17 cellular contexts compared by ENCODE assay signal in genomic region chr12:547883-548470, GRCh38.
DNase-seq lines count a peak whose midpoint lies in the region; ATAC-seq and TF ChIP-seq lines count a peak whose summit lies in the region.
"Had no signal": no experiment of that assay in that cellular context is flagged by ENCODE, and none has a peak within 500 bp of the region (broad histone marks: within the 10 kb centered on the region; RNA-seq: fewer than 3 reads in every experiment).

No MANE protein-coding gene starts in this region.

- DNase-seq in MM.1S (no peak), glutamatergic neuron (no peak), tibial nerve (ENCODE audit: low spot score in 2 of 2) (no peak), H9 (no peak)
- DNase-seq: CD4-positive, alpha-beta memory T cell; DMS 273 treated with DMSO at 0.1 percent for 48 hours; DMS79 treated with DMSO at 0.1 percent for 48 hours; GOT3; IMR-90; MV-4-11; NCI-H526 had no signal

- H3K9me3 Mint-ChIP-seq in glutamatergic neuron (ENCODE audit: unreplicated experiment) (peaks cover 12% of the 10 kb centered on the region), H9 (no peaks in the 10 kb centered on the region; a peak in 1 of 5 replicates)
- H3K9me3 Mint-ChIP-seq: CD4-positive, alpha-beta memory T cell had no signal

- H4K20me1 ChIP-seq in BLaER1 treated with 17β-estradiol and CSF1 and Interleukin-3, amounts not matched to agents 10 nM and 100 nM: no peaks in the 10 kb centered on the region; a peak in 1 of 22 replicates
- H4K20me1 ChIP-seq in MM.1S (ENCODE audit: insufficient read depth, low read length) (no peaks in the 10 kb centered on the region), H9 (ENCODE audit: control insufficient read depth, insufficient read depth, insufficient read length) (no peaks in the 10 kb centered on the region)

- 56 to 65% methylated on average over 13 of the region's 13 CpGs for WGBS in tibial nerve, 2 donors
- no CpG with 5 or more reads among the region's 13 CpGs for WGBS in H9 (ENCODE audit: extremely low coverage, insufficient read length, low lambda C conversion rate)

- no peak overlapping the region for H3K18ac ChIP-seq in H9 (ENCODE audit: insufficient read length, low read depth, low read length)

- no peak overlapping the region for H3T11ph ChIP-seq in H9 (ENCODE audit: low read length)

- H3K4me1 Mint-ChIP-seq in glutamatergic neuron (ENCODE audit: low read depth, unreplicated experiment) (peaks cover 45% of the 10 kb centered on the region), H9 (peaks cover under 1 to 4% of the 10 kb centered on the region in 2 experiments; a peak in 3 of 4 replicates)

- TF ChIP-seq CTCF in MM.1S (IDR thresholded peaks at IDR 0.05; ENCODE audit: low read length): no peak
- TF ChIP-seq CTCF in glutamatergic neuron (IDR thresholded peaks at IDR 0.05; ENCODE audit: partially characterized antibody, unreplicated experiment): no peak
- TF ChIP-seq CTCF in tibial nerve (IDR thresholded peaks at IDR 0.05): no peak
- no peak for TF ChIP-seq CTCF in H9 (conservative IDR thresholded peaks at IDR 0.05)

- ATAC-seq in GM21825 (IDR thresholded peaks at IDR 0.05; ENCODE audit: unreplicated experiment) (no peak), HG03521 (IDR thresholded peaks at IDR 0.05; ENCODE audit: unreplicated experiment) (no peak)
- ATAC-seq: Right ventricle myocardium inferior had no signal

- TF ChIP-seq EP300 in tibial nerve (IDR thresholded peaks at IDR 0.05): no peak

- H3K27ac ChIP-seq in BLaER1 treated with 17β-estradiol and CSF1 and Interleukin-3, amounts not matched to agents 10 nM and 100 nM: no peak overlapping the region
- H3K27ac ChIP-seq in MM.1S (ENCODE audit: low read length) (no peak overlapping the region), tibial nerve (peak overlapping the region in 3 of 4 donors; percentile 10 to 84 (median 10)), H9 (ENCODE audit: insufficient read length, low read depth, low read length) (no peak overlapping the region)
- H3K27ac ChIP-seq: KMS-11 had no signal

- H3K4me1 ChIP-seq in BLaER1 treated with 17β-estradiol and CSF1 and Interleukin-3, amounts not matched to agents 10 nM and 100 nM: peaks cover 31 to 58% (median 47%) of the 10 kb centered on the region in 10 experiments
- H3K4me1 ChIP-seq in MM.1S (ENCODE audit: low read length) (no peaks in the 10 kb centered on the region), tibial nerve (peaks cover 0 to 39% (median 3%) of the 10 kb centered on the region in 4 donors), H9 (ENCODE audit: insufficient read depth, low read length) (no peaks in the 10 kb centered on the region)

- H3K4me2 ChIP-seq in BLaER1 treated with 17β-estradiol and CSF1 and Interleukin-3, amounts not matched to agents 10 nM and 100 nM: peak overlapping the region in 8 of 11 experiments; percentile 50 to 82 (median 65); a peak in 13 of 22 replicates
- H3K4me2 ChIP-seq in MM.1S (ENCODE audit: low read depth, low read length): peak overlapping the region; percentile 46; the same call in 1 of the 2 replicates
- no peak overlapping the region for H3K4me2 ChIP-seq in H9 (ENCODE audit: insufficient read depth, insufficient read length, low read length)

- no peak overlapping the region for H2BK5ac ChIP-seq in H9 (ENCODE audit: insufficient read length, low read length)

- no peak overlapping the region for H3K14ac ChIP-seq in H9 (ENCODE audit: insufficient read depth, low read length)

- H2BK15ac ChIP-seq in H9 (ENCODE audit: low read depth, low read length): no peak overlapping the region

- H2BK120ac ChIP-seq in H9 (ENCODE audit: low read depth, low read length, poor library complexity, severe bottlenecking): no peak overlapping the region

- no peak overlapping the region for H2AK5ac ChIP-seq in H9 (ENCODE audit: insufficient read length, low read length)

- no peaks in the 10 kb centered on the region for H3F3A ChIP-seq in MM.1S (ENCODE audit: insufficient read depth, low read length)

- H3K9me2 ChIP-seq in MM.1S (replicated peaks; ENCODE audit: insufficient read depth, low read length): no peaks in the 10 kb centered on the region

- H3K56ac ChIP-seq in H9 (ENCODE audit: insufficient read length, low read depth, low read length): no peak overlapping the region

- peak overlapping the region in 1 of 11 experiments; percentile 19; a peak in 2 of 22 replicates for H3K9ac ChIP-seq in BLaER1 treated with 17β-estradiol and CSF1 and Interleukin-3, amounts not matched to agents 10 nM and 100 nM
- H3K9ac ChIP-seq in MM.1S (ENCODE audit: low read length) (no peak overlapping the region), H9 (ENCODE audit: extremely low read depth, insufficient read length, low read length) (no peak overlapping the region)
- H3K9ac ChIP-seq: KMS-11 had no signal

- peaks cover 11% of the 10 kb centered on the region for H3K36me3 Mint-ChIP-seq in glutamatergic neuron (ENCODE audit: unreplicated experiment)
- H3K36me3 Mint-ChIP-seq in H9 (ENCODE audit: insufficient read depth in 1 of 3, low read depth in 3 of 3): peaks cover 11 to 43% (median 16%) of the 10 kb centered on the region in 3 experiments; a peak in 6 of 7 replicates
- H3K36me3 Mint-ChIP-seq: CD4-positive, alpha-beta memory T cell had no signal

- H4K91ac ChIP-seq in H9 (ENCODE audit: insufficient read length, low read depth, low read length): no peak overlapping the region

- no peaks in the 10 kb centered on the region for H3K9me3 ChIP-seq in BLaER1 treated with 17β-estradiol and CSF1 and Interleukin-3, amounts not matched to agents 10 nM and 100 nM (replicated peaks in 1 of 11)
- no peaks in the 10 kb centered on the region for H3K9me3 ChIP-seq in MM.1S (replicated peaks; ENCODE audit: insufficient read depth, low read length)
- no peaks in the 10 kb centered on the region for H3K9me3 ChIP-seq in tibial nerve
- no peaks in the 10 kb centered on the region for H3K9me3 ChIP-seq in H9 (ENCODE audit: control insufficient read depth, low read depth, low read length)
- H3K9me3 ChIP-seq: Caco-2 had no signal

- no peak overlapping the region for H2BK20ac ChIP-seq in H9 (ENCODE audit: low read depth, low read length, poor library complexity, severe bottlenecking)

- H3K27ac Mint-ChIP-seq in glutamatergic neuron (ENCODE audit: unreplicated experiment) (peak overlapping the region; percentile 48), H9 (no peak overlapping the region; a peak in 1 of 7 replicates)

- H3K4ac ChIP-seq in H9 (ENCODE audit: low read depth, low read length): no peak overlapping the region

- H3K27me3 Mint-ChIP-seq in glutamatergic neuron (ENCODE audit: unreplicated experiment) (peaks cover 19% of the 10 kb centered on the region), H9 (ENCODE audit: low read depth) (peaks cover 6% of the 10 kb centered on the region)

- no peak overlapping the region for H4K5ac ChIP-seq in H9 (ENCODE audit: insufficient read length, low read depth, low read length)

- 0 out of 22 replicates have a peak, but pooled peaks cover 0 to 3% (median 0%) of the 10 kb centered on the region in 11 experiments for H3K27me3 ChIP-seq in BLaER1 treated with 17β-estradiol and CSF1 and Interleukin-3, amounts not matched to agents 10 nM and 100 nM
- H3K27me3 ChIP-seq in MM.1S (replicated peaks; ENCODE audit: insufficient read depth, low read length) (peaks cover 46% of the 10 kb centered on the region), tibial nerve (peaks cover 0 to 3% of the 10 kb centered on the region in 2 donors), H9 (ENCODE audit: insufficient read depth, low read length) (no peaks in the 10 kb centered on the region)

- no peak overlapping the region for H4K8ac ChIP-seq in H9 (replicated peaks; ENCODE audit: insufficient read length, low read depth, low read length)

- no peaks in the 10 kb centered on the region for H3K36me3 ChIP-seq in BLaER1 treated with 17β-estradiol and CSF1 and Interleukin-3, amounts not matched to agents 10 nM and 100 nM
- H3K36me3 ChIP-seq in MM.1S (replicated peaks; ENCODE audit: insufficient read depth, low read length) (no peaks in the 10 kb centered on the region), tibial nerve (peaks cover 0 to 28% (median 0%) of the 10 kb centered on the region in 3 donors)

- H3K23me2 ChIP-seq in H9 (ENCODE audit: insufficient read length, low read depth, low read length, poor library complexity, severe bottlenecking): peaks cover 5% of the 10 kb centered on the region

- H3K4me3 Mint-ChIP-seq in glutamatergic neuron (ENCODE audit: unreplicated experiment) (peak overlapping the region; percentile 69), H9 (no peak overlapping the region; a peak in 1 of 5 replicates)
- H3K4me3 Mint-ChIP-seq: CD4-positive, alpha-beta memory T cell had no signal

- H3K79me2 ChIP-seq in MM.1S (ENCODE audit: low read length) (no peaks in the 10 kb centered on the region), H9 (ENCODE audit: insufficient read depth, low read length) (no peaks in the 10 kb centered on the region)

- no peak for TF ChIP-seq POLR2A in tibial nerve (IDR thresholded peaks at IDR 0.05)

- H3K23ac ChIP-seq in H9 (ENCODE audit: insufficient read length, low read depth, low read length): no peak overlapping the region

- H2BK12ac ChIP-seq in H9 (ENCODE audit: insufficient read length, low read depth, low read length): no peak overlapping the region

- H3K79me1 ChIP-seq in H9 (ENCODE audit: insufficient read depth, low read depth, low read length, poor library complexity, severe bottlenecking): no peaks in the 10 kb centered on the region

- H3K4me3 ChIP-seq in BLaER1 treated with 17β-estradiol and CSF1 and Interleukin-3, amounts not matched to agents 10 nM and 100 nM: no peak overlapping the region
- H3K4me3 ChIP-seq in MM.1S (ENCODE audit: low read length) (no peak overlapping the region), tibial nerve (no peak overlapping the region)

- H2AFZ ChIP-seq in MM.1S (ENCODE audit: low read length): no peak overlapping the region; the same call in 1 of the 2 replicates
- no peak overlapping the region for H2AFZ ChIP-seq in H9 (ENCODE audit: low read length)

Comparison
In these comparisons a context has a peak if more than half of its experiments do, and no peak if none do; other contexts are left out.
1. H3K27ac ChIP-seq: peak in tibial nerve (3 of 4); none in BLaER1 treated with 17β-estradiol and CSF1 and Interleukin-3, amounts not matched to agents 10 nM and 100 nM (0 of 11), MM.1S (single experiment) and H9 (single experiment).